ENCODE assay signal across 15 cellular contexts in genomic region chr18:10715791-10716190, GRCh38.
DNase-seq lines count a peak whose midpoint lies in the region; ATAC-seq and TF ChIP-seq lines count a peak whose summit lies in the region.
"Had no signal": no experiment of that assay in that cellular context is flagged by ENCODE, and none has a peak within 500 bp of the region (broad histone marks: within the 10 kb centered on the region; RNA-seq: fewer than 3 reads in every experiment).

No MANE protein-coding gene starts in this region.

- intact Hi-C loops in sigmoid colon (cut with DNase I) = no loop called here
- intact Hi-C loops in naive thymus-derived CD4-positive, alpha-beta T cell (cut with micrococcal nuclease) = no loop called here
- intact Hi-C loops in upper lobe of right lung (cut with DNase I) = no loop called here

- no peak overlapping the region for H3K4me3 ChIP-seq in fibroblast of lung (replicated peaks in 1 of 4; ENCODE audit: control extremely low read depth in 1 of 4, insufficient read depth in 1 of 4, low read depth in 3 of 4, low read length in 4 of 4)
- no peak overlapping the region for H3K4me3 ChIP-seq in sigmoid colon
- H3K4me3 ChIP-seq in WERI-Rb-1 (ENCODE audit: low read depth, low read length) = no peak overlapping the region
- no peak overlapping the region for H3K4me3 ChIP-seq in naive thymus-derived CD4-positive, alpha-beta T cell (ENCODE audit: low read length)
- no peak overlapping the region for H3K4me3 ChIP-seq in upper lobe of right lung

- H3K4me1 Mint-ChIP-seq in naive thymus-derived CD4-positive, alpha-beta T cell = no peaks in the 10 kb centered on the region
- no peaks in the 10 kb centered on the region for H3K4me1 Mint-ChIP-seq in endothelial cell (ENCODE audit: unreplicated experiment)
- H3K4me1 Mint-ChIP-seq: neural crest cell had no signal

- POLR2A ChIA-PET in naive thymus-derived CD4-positive, alpha-beta T cell (lab: Charles Lee) = no interaction called here

- H4K20me1 ChIP-seq in fibroblast of lung (ENCODE audit: control insufficient read depth, extremely low read depth, insufficient read depth, low read length) = no peaks in the 10 kb centered on the region

- H3K4me1 ChIP-seq in fibroblast of lung (ENCODE audit: control insufficient read depth, extremely low read depth, insufficient read depth, low read length) (no peaks in the 10 kb centered on the region), sigmoid colon (no peaks in the 10 kb centered on the region), upper lobe of right lung (no peaks in the 10 kb centered on the region)
- no peaks in the 10 kb centered on the region for H3K4me1 ChIP-seq in naive thymus-derived CD4-positive, alpha-beta T cell (ENCODE audit: control insufficient read depth in 2 of 2, insufficient read depth in 2 of 2, low read length in 2 of 2)

- TF ChIP-seq EP300 in sigmoid colon (IDR thresholded peaks at IDR 0.05) = no peak

- H3K36me3 ChIP-seq in fibroblast of lung (ENCODE audit: control insufficient read depth, insufficient read depth, low read length) (no peaks in the 10 kb centered on the region), sigmoid colon (no peaks in the 10 kb centered on the region), WERI-Rb-1 (no peaks in the 10 kb centered on the region), upper lobe of right lung (no peaks in the 10 kb centered on the region)
- H3K36me3 ChIP-seq in naive thymus-derived CD4-positive, alpha-beta T cell (ENCODE audit: control insufficient read depth in 2 of 3, insufficient read depth in 3 of 3, low read length in 3 of 3) = no peaks in the 10 kb centered on the region

- WGBS in sigmoid colon, 2 donors = 62 to 77% methylated on average over 9 of the region's 9 CpGs

- no peaks in the 10 kb centered on the region for H3K79me2 ChIP-seq in fibroblast of lung (ENCODE audit: control insufficient read depth, insufficient read depth, low read length)

- TF ChIP-seq CTCF in fibroblast of lung (conservative IDR thresholded peaks at IDR 0.05 in 1 of 2, IDR thresholded peaks at IDR 0.05 in 1 of 2; ENCODE audit: low read depth in 1 of 2, low read length in 2 of 2) (no peak), sigmoid colon (IDR thresholded peaks at IDR 0.05) (no peak), WERI-Rb-1 (IDR thresholded peaks at IDR 0.05; ENCODE audit: low read depth, low read length) (no peak), upper lobe of right lung (IDR thresholded peaks at IDR 0.05) (no peak), endothelial cell (IDR thresholded peaks at IDR 0.05; ENCODE audit: unreplicated experiment) (no peak)

- H3K4me2 ChIP-seq in fibroblast of lung (ENCODE audit: extremely low read depth, insufficient read depth, low read length) = no peak overlapping the region

- DNase-seq in GM03348 (ENCODE audit: low spot score) = peak; percentile 48
- DNase-seq in RKO (ENCODE audit: low spot score) = peak; percentile 70
- peak; percentile 59 to 72 for DNase-seq in fibroblast of lung (ENCODE audit: low read depth in 2 of 2)
- DNase-seq in sigmoid colon = peak; percentile 71
- DNase-seq in WERI-Rb-1 = no peak
- DNase-seq in naive thymus-derived CD4-positive, alpha-beta T cell = no peak
- no peak for DNase-seq in upper lobe of right lung
- no peak for DNase-seq in endothelial cell (ENCODE audit: low spot score)
- DNase-seq: DND-41; Kasumi-1; kidney; SHP77 treated with DMSO at 0.1 percent for 48 hours; stimulated activated CD4-positive, alpha-beta T cell treated with anti-CD3 and anti-CD28 coated beads, Interleukin-1b, Interleukin-23, amount 100 ng/mL, for 48 hours; stimulated activated naive CD4-positive, alpha-beta T cell had no signal

- no peaks in the 10 kb centered on the region for H3K36me3 Mint-ChIP-seq in naive thymus-derived CD4-positive, alpha-beta T cell
- no peaks in the 10 kb centered on the region for H3K36me3 Mint-ChIP-seq in endothelial cell (ENCODE audit: low read depth, unreplicated experiment)

- no peak overlapping the region for H3K27ac ChIP-seq in fibroblast of lung (ENCODE audit: insufficient read depth, low read length)
- no peak overlapping the region for H3K27ac ChIP-seq in sigmoid colon
- no peak overlapping the region for H3K27ac ChIP-seq in WERI-Rb-1
- H3K27ac ChIP-seq in naive thymus-derived CD4-positive, alpha-beta T cell (ENCODE audit: low read depth, low read length) = no peak overlapping the region
- H3K27ac ChIP-seq in upper lobe of right lung = no peak overlapping the region

- H3K4me3 Mint-ChIP-seq in naive thymus-derived CD4-positive, alpha-beta T cell = no peak overlapping the region
- H3K4me3 Mint-ChIP-seq in endothelial cell (ENCODE audit: unreplicated experiment) = no peak overlapping the region
- H3K4me3 Mint-ChIP-seq: neural crest cell had no signal

- no peak for TF ChIP-seq POLR2A in sigmoid colon (IDR thresholded peaks at IDR 0.05)

- CTCF ChIA-PET in naive thymus-derived CD4-positive, alpha-beta T cell (lab: Charles Lee) = no interaction called here

- H3K9me3 Mint-ChIP-seq in naive thymus-derived CD4-positive, alpha-beta T cell = no peaks in the 10 kb centered on the region
- H3K9me3 Mint-ChIP-seq in endothelial cell (ENCODE audit: unreplicated experiment) = no peaks in the 10 kb centered on the region
- H3K9me3 Mint-ChIP-seq: neural crest cell had no signal

- no peaks in the 10 kb centered on the region for H3K27me3 ChIP-seq in fibroblast of lung (ENCODE audit: control insufficient read depth, insufficient read depth, low read length)
- H3K27me3 ChIP-seq in sigmoid colon = no peaks in the 10 kb centered on the region
- peaks cover 4% of the 10 kb centered on the region for H3K27me3 ChIP-seq in WERI-Rb-1 (ENCODE audit: insufficient read depth, low read depth, severe bottlenecking)
- no peaks in the 10 kb centered on the region for H3K27me3 ChIP-seq in naive thymus-derived CD4-positive, alpha-beta T cell (ENCODE audit: control insufficient read depth in 2 of 2, insufficient read depth in 2 of 2, low read length in 2 of 2)
- no peaks in the 10 kb centered on the region for H3K27me3 ChIP-seq in upper lobe of right lung

- H3K9me3 ChIP-seq in fibroblast of lung (ENCODE audit: control insufficient read depth, insufficient read depth, low read depth, low read length) (no peaks in the 10 kb centered on the region), sigmoid colon (no peaks in the 10 kb centered on the region), WERI-Rb-1 (ENCODE audit: severe bottlenecking) (no peaks in the 10 kb centered on the region), upper lobe of right lung (no peaks in the 10 kb centered on the region)
- no peaks in the 10 kb centered on the region for H3K9me3 ChIP-seq in naive thymus-derived CD4-positive, alpha-beta T cell (ENCODE audit: control insufficient read depth in 2 of 3, low read length in 3 of 3)

- H3K27me3 Mint-ChIP-seq in naive thymus-derived CD4-positive, alpha-beta T cell = peaks cover 0 to 5% (median 0%) of the 10 kb centered on the region in 5 donors
- H3K27me3 Mint-ChIP-seq in endothelial cell (ENCODE audit: unreplicated experiment) = peaks cover 4% of the 10 kb centered on the region

- ATAC-seq in naive thymus-derived CD4-positive, alpha-beta T cell = no peak
- ATAC-seq in upper lobe of right lung = no peak

- H3K9ac ChIP-seq in fibroblast of lung (ENCODE audit: insufficient read depth, low read length) = no peak overlapping the region

- no peak overlapping the region for H3K27ac Mint-ChIP-seq in naive thymus-derived CD4-positive, alpha-beta T cell
- H3K27ac Mint-ChIP-seq in endothelial cell (ENCODE audit: unreplicated experiment) = no peak overlapping the region

- H2AFZ ChIP-seq in fibroblast of lung (ENCODE audit: low read length) = no peak overlapping the region

Comparison
In these comparisons a context has a peak if more than half of its experiments do, and no peak if none do; other contexts are left out.
1. DNase-seq: peak in GM03348 (single experiment), RKO (single experiment), fibroblast of lung (2 of 2) and sigmoid colon (single experiment); none in WERI-Rb-1 (single experiment), naive thymus-derived CD4-positive, alpha-beta T cell (0 of 9), upper lobe of right lung (single experiment) and endothelial cell (single experiment).